Comparison of ENCODE assay signal across 6 cellular contexts in the genomic region with DNA sequence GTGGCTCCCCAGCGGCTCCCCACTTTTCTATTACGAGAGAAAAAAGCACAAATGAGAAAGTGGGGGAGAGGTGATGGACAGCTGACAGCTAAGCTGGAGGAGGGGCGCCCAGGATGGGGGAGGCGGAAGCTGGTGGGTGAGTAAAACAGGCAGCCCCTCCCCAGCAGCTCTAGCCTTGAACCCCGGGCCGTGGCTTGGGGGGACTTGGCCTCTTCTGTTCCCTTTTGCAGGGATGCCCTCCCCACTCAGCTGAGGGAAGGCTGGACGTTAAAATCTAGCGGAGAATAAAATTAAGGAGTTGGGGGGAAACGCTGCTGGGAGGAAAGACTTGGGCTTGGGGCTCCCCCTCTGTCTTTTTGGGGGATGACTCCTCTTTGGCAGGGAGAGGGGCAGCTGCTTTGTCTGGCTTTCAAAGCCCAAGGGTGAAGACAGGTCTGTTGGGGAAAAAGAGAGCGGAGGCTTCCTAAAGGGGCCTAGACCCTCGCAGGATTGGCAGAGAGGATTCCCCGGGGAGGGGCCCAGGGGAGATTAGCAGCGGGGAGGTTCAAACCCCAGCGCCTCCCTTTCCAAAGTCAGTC. TPM values are rescaled to one million over a fixed set of nuclear protein-coding genes. Genes with fewer than 3 reads are reported as not detected.
A peak's percentile ranks its signal among the peaks of the same experiment; 100 is the strongest.
DNase-seq lines count a peak whose midpoint lies in the region; FAIRE-seq and TF ChIP-seq lines count a peak whose summit lies in the region.

No MANE protein-coding gene starts in this region.

- TF ChIP-seq CTCF in keratinocyte (optimal IDR thresholded peaks at IDR 0.05 in 1 of 3, IDR thresholded peaks at IDR 0.05 in 1 of 3, conservative IDR thresholded peaks at IDR 0.05 in 1 of 3; ENCODE audit: extremely low read depth in 1 of 3, insufficient read depth in 2 of 3, low read length in 3 of 3) = no peak

- no peaks in the 10 kb centered on the region for H3K4me1 ChIP-seq in keratinocyte (ENCODE audit: control insufficient read depth, extremely low read depth, insufficient read depth, low read length)

- H3K4me2 ChIP-seq in keratinocyte (ENCODE audit: control insufficient read depth, extremely low read depth, insufficient read depth, low read depth, low read length) = peak overlapping the region; percentile 93

- CTCF ChIA-PET in activated CD4-positive, alpha-beta memory T cell treated with anti-CD3 and anti-CD28 coated beads for 36 hours (lab: Charles Lee) = interaction anchor here (0.6 to 1.6 kb wide), 6 partner anchors 19 to 341 kb away, joined by 3 to 5 read pairs (median 3); a partner anchor contains a TSS

- intact Hi-C loops in activated CD4-positive, alpha-beta memory T cell treated with anti-CD3 and anti-CD28 coated beads for 36 hours (cut with micrococcal nuclease) = loop anchor here (1.0 kb wide), 2 partner anchors 25 to 44 kb away; a partner anchor contains a TSS
- intact Hi-C loops in posterior vena cava (cut with DNase I) = no loop called here

- no peak overlapping the region for H2AFZ ChIP-seq in keratinocyte (ENCODE audit: control insufficient read depth, low read length)

- H3K4me1 Mint-ChIP-seq in activated CD4-positive, alpha-beta memory T cell treated with anti-CD3 and anti-CD28 coated beads for 36 hours (ENCODE audit: low read depth) = peaks cover 22% of the 10 kb centered on the region

- H3K27me3 Mint-ChIP-seq in activated CD4-positive, alpha-beta memory T cell treated with anti-CD3 and anti-CD28 coated beads for 36 hours = no peaks in the 10 kb centered on the region

- no peaks in the 10 kb centered on the region for H3K27me3 ChIP-seq in keratinocyte (ENCODE audit: control insufficient read depth, extremely low read depth, insufficient read depth, low read length)

- H3K9me1 ChIP-seq in keratinocyte (ENCODE audit: control insufficient read depth, extremely low read depth, insufficient read depth, low read length) = no peaks in the 10 kb centered on the region

- H3K36me3 ChIP-seq in keratinocyte (ENCODE audit: control insufficient read depth in 2 of 2, extremely low read depth in 1 of 2, insufficient read depth in 2 of 2, low read length in 2 of 2) = peaks cover 11% of the 10 kb centered on the region in 2 experiments

- peak overlapping the region; percentile 58 to 80 (median 71) for H3K4me3 ChIP-seq in keratinocyte (ENCODE audit: control insufficient read depth in 2 of 3, extremely low read depth in 1 of 3, insufficient read depth in 2 of 3, low read depth in 1 of 3, low read length in 3 of 3)

- H4K20me1 ChIP-seq in keratinocyte (ENCODE audit: control insufficient read depth, extremely low read depth, insufficient read depth, low read length) = no peaks in the 10 kb centered on the region

- H3K9me3 ChIP-seq in keratinocyte (ENCODE audit: control insufficient read depth, low read depth, low read length) = peaks cover 5% of the 10 kb centered on the region

- H3K79me2 ChIP-seq in keratinocyte (ENCODE audit: control insufficient read depth, insufficient read depth, low read length) = no peaks in the 10 kb centered on the region

- peak overlapping the region; percentile 95 for H3K27ac Mint-ChIP-seq in activated CD4-positive, alpha-beta memory T cell treated with anti-CD3 and anti-CD28 coated beads for 36 hours

- peak; percentile 39 for DNase-seq in stimulated activated CD4-positive, alpha-beta T cell treated with anti-CD3 and anti-CD28 coated beads, Interleukin-1b, Interleukin-23, amount 100 ng/mL, for 48 hours
- no peak for DNase-seq in stimulated activated CD4-positive, alpha-beta T cell treated with anti-CD3 and anti-CD28 coated beads, Interleukin-4, amount 100 ng/mL, for 24 hours
- DNase-seq in activated CD4-positive, alpha-beta memory T cell treated with anti-CD3 and anti-CD28 coated beads for 36 hours = peak; percentile 68
- DNase-seq in keratinocyte (ENCODE audit: low read depth, low spot score) = no peak
- no peak for DNase-seq in posterior vena cava (ENCODE audit: low spot score)
- DNase-seq in MV-4-11 (lab: John Stamatoyannopoulos, UW) = no peak

- H3K36me3 Mint-ChIP-seq in activated CD4-positive, alpha-beta memory T cell treated with anti-CD3 and anti-CD28 coated beads for 36 hours = peaks cover 34% of the 10 kb centered on the region

- H3K4me3 Mint-ChIP-seq in activated CD4-positive, alpha-beta memory T cell treated with anti-CD3 and anti-CD28 coated beads for 36 hours = peak overlapping the region; percentile 89

- no peak overlapping the region for H3K27ac ChIP-seq in keratinocyte (ENCODE audit: control insufficient read depth, insufficient read depth, low read length)

- H3K9ac ChIP-seq in keratinocyte (ENCODE audit: control insufficient read depth, extremely low read depth, insufficient read depth, low read length) = peak overlapping the region; percentile 62

- no peak for FAIRE-seq in keratinocyte (lab: Jason Lieb, UNC)

- dilution Hi-C loops in keratinocyte (cut with MboI; ENCODE audit: extremely low pct_ligation_motif_present, low sequenced_read_pairs) = no loop called here

- POLR2A ChIA-PET in activated CD4-positive, alpha-beta memory T cell treated with anti-CD3 and anti-CD28 coated beads for 36 hours (lab: Charles Lee) = interaction anchor here (1.5 to 1.8 kb wide), 2 partner anchors 11 to 45 kb away, joined by 5 read pairs; a partner anchor contains a TSS

- peaks cover 16% of the 10 kb centered on the region for H3K9me3 Mint-ChIP-seq in activated CD4-positive, alpha-beta memory T cell treated with anti-CD3 and anti-CD28 coated beads for 36 hours

RNA-seq across cellular contexts. Expression of a gene that starts 1.4 kb away (rescaled TPM):
- total RNA-seq in activated CD4-positive, alpha-beta memory T cell treated with anti-CD3 and anti-CD28 coated beads for 36 hours = 10 to 100 TPM; 74.5 to 77.6 TPM
- 5.3 to 11.3 TPM (median 7.3 TPM) in 3 replicates for polyA plus RNA-seq in keratinocyte
- 6.5 TPM for polyA plus RNA-seq in keratinocyte (2011; ENCODE audit: low read depth)
- polyA plus RNA-seq in keratinocyte (2011; cell fraction: cytosol; rRNA removed) = 5.3 and 11.3 TPM in 2 replicates
- 14.1 and 16.5 TPM in 2 replicates for polyA plus RNA-seq in keratinocyte (2011; cell fraction: nucleus; rRNA removed)
- polyA plus RNA-seq in keratinocyte (2012; ENCODE audit: low replicate concordance) = 13.6 and 19.5 TPM in 2 replicates
- 4.1 to 14.1 TPM (median 5.3 TPM) in 3 replicates for polyA minus RNA-seq in keratinocyte
- 15.9 TPM for polyA minus RNA-seq in keratinocyte (2011; cell fraction: cytosol; rRNA and poly(A)+ RNA removed)
- polyA minus RNA-seq in keratinocyte (2011; cell fraction: nucleus; rRNA and poly(A)+ RNA removed) = 5.1 and 5.6 TPM in 2 replicates
- 10 to 100 TPM; 22.7 to 23.6 TPM for total RNA-seq in posterior vena cava

RNA-seq across cellular contexts. Expression of a gene that starts 6.4 kb away (rescaled TPM):
- total RNA-seq in activated CD4-positive, alpha-beta memory T cell treated with anti-CD3 and anti-CD28 coated beads for 36 hours = not detected
- polyA plus RNA-seq in keratinocyte = not detected in 3 replicates
- not detected for polyA plus RNA-seq in keratinocyte (2011; ENCODE audit: low read depth)
- polyA plus RNA-seq in keratinocyte (2011; cell fraction: cytosol; rRNA removed) = not detected in 2 replicates
- not detected in 2 replicates for polyA plus RNA-seq in keratinocyte (2011; cell fraction: nucleus; rRNA removed)
- polyA plus RNA-seq in keratinocyte (2012; ENCODE audit: low replicate concordance) = not detected in 2 replicates
- not detected in 3 replicates for polyA minus RNA-seq in keratinocyte
- polyA minus RNA-seq in keratinocyte (2011; cell fraction: cytosol; rRNA and poly(A)+ RNA removed) = not detected
- polyA minus RNA-seq in keratinocyte (2011; cell fraction: nucleus; rRNA and poly(A)+ RNA removed) = not detected in 2 replicates
- not detected for total RNA-seq in posterior vena cava

RNA-seq across cellular contexts. Expression of a gene that starts 19.4 kb away (rescaled TPM):
- 1 to 10 TPM; 2.4 to 2.5 TPM for total RNA-seq in activated CD4-positive, alpha-beta memory T cell treated with anti-CD3 and anti-CD28 coated beads for 36 hours
- 0.79 to 1.2 TPM (median 0.96 TPM) in 3 replicates for polyA plus RNA-seq in keratinocyte
- 1.2 TPM for polyA plus RNA-seq in keratinocyte (2011; ENCODE audit: low read depth)
- 0.45 and 1.6 TPM in 2 replicates for polyA plus RNA-seq in keratinocyte (2011; cell fraction: cytosol; rRNA removed)
- polyA plus RNA-seq in keratinocyte (2011; cell fraction: nucleus; rRNA removed) = 0.64 and 1.7 TPM in 2 replicates
- polyA plus RNA-seq in keratinocyte (2012; ENCODE audit: low replicate concordance) = 0.91 and 2.7 TPM in 2 replicates
- 0.10 TPM in 1 of 3 replicates, not detected in the others for polyA minus RNA-seq in keratinocyte
- not detected for polyA minus RNA-seq in keratinocyte (2011; cell fraction: cytosol; rRNA and poly(A)+ RNA removed)
- polyA minus RNA-seq in keratinocyte (2011; cell fraction: nucleus; rRNA and poly(A)+ RNA removed) = not detected in 2 replicates
- total RNA-seq in posterior vena cava = 1 to 10 TPM; 1.0 to 1.4 TPM

RNA-seq across cellular contexts. Expression of a gene that starts 25.6 kb away (rescaled TPM):
- 10 to 100 TPM; 64.3 to 65.6 TPM for total RNA-seq in activated CD4-positive, alpha-beta memory T cell treated with anti-CD3 and anti-CD28 coated beads for 36 hours
- 10.1 to 57.2 TPM (median 13.7 TPM) in 3 replicates for polyA plus RNA-seq in keratinocyte
- 9.4 TPM for polyA plus RNA-seq in keratinocyte (2011; ENCODE audit: low read depth)
- 30.5 and 39.1 TPM in 2 replicates for polyA plus RNA-seq in keratinocyte (2011; cell fraction: cytosol; rRNA removed)
- 22.1 and 26.0 TPM in 2 replicates for polyA plus RNA-seq in keratinocyte (2011; cell fraction: nucleus; rRNA removed)
- polyA plus RNA-seq in keratinocyte (2012; ENCODE audit: low replicate concordance) = 26.5 and 53.2 TPM in 2 replicates
- polyA minus RNA-seq in keratinocyte = 23.2 to 80.7 TPM (median 31.9 TPM) in 3 replicates
- 20.9 TPM for polyA minus RNA-seq in keratinocyte (2011; cell fraction: cytosol; rRNA and poly(A)+ RNA removed)
- 7.9 and 12.6 TPM in 2 replicates for polyA minus RNA-seq in keratinocyte (2011; cell fraction: nucleus; rRNA and poly(A)+ RNA removed)
- total RNA-seq in posterior vena cava = 100 to 1,000 TPM; 101 to 103 TPM

RNA-seq across cellular contexts. Expression of a gene that starts 30.1 kb away (rescaled TPM):
- total RNA-seq in activated CD4-positive, alpha-beta memory T cell treated with anti-CD3 and anti-CD28 coated beads for 36 hours = not detected
- not detected in 3 replicates for polyA plus RNA-seq in keratinocyte
- not detected for polyA plus RNA-seq in keratinocyte (2011; ENCODE audit: low read depth)
- polyA plus RNA-seq in keratinocyte (2011; cell fraction: cytosol; rRNA removed) = not detected in 2 replicates
- not detected in 2 replicates for polyA plus RNA-seq in keratinocyte (2011; cell fraction: nucleus; rRNA removed)
- polyA plus RNA-seq in keratinocyte (2012; ENCODE audit: low replicate concordance) = 0.07 TPM in 1 of 2 replicates, not detected in the other
- polyA minus RNA-seq in keratinocyte = not detected in 3 replicates
- not detected for polyA minus RNA-seq in keratinocyte (2011; cell fraction: cytosol; rRNA and poly(A)+ RNA removed)
- polyA minus RNA-seq in keratinocyte (2011; cell fraction: nucleus; rRNA and poly(A)+ RNA removed) = not detected in 2 replicates
- total RNA-seq in posterior vena cava = under 1 TPM in 1 of 2 donors, not detected in 1; 0.74 TPM

Comparison
In these comparisons a context has a peak if more than half of its experiments do, and no peak if none do; other contexts are left out.
1. DNase-seq: peak in stimulated activated CD4-positive, alpha-beta T cell treated with anti-CD3 and anti-CD28 coated beads, Interleukin-1b, Interleukin-23, amount 100 ng/mL, for 48 hours (single experiment) and activated CD4-positive, alpha-beta memory T cell treated with anti-CD3 and anti-CD28 coated beads for 36 hours (single experiment); none in stimulated activated CD4-positive, alpha-beta T cell treated with anti-CD3 and anti-CD28 coated beads, Interleukin-4, amount 100 ng/mL, for 24 hours (single experiment), keratinocyte (single experiment), posterior vena cava (single experiment) and MV-4-11 (single experiment).